Comparison of ENCODE assay signal across 9 cellular contexts in genomic region chr1:41122851-41123518, GRCh38.
DNase-seq lines count a peak whose midpoint lies in the region; TF ChIP-seq lines count a peak whose summit lies in the region.
"Had no signal": no experiment of that assay in that cellular context is flagged by ENCODE, and none has a peak within 500 bp of the region (broad histone marks: within the 10 kb centered on the region; RNA-seq: fewer than 3 reads in every experiment).

No MANE protein-coding gene starts in this region.

- no peak overlapping the region for H3K4me3 ChIP-seq in BJ (ENCODE audit: low read depth, low read length)

- TF ChIP-seq CTCF in BJ (IDR thresholded peaks at IDR 0.05; ENCODE audit: insufficient read depth, low read depth, low read length) (peak; percentile 65), nephron (IDR thresholded peaks at IDR 0.05; ENCODE audit: unreplicated experiment in 3 of 3) (peak; percentile 34 to 56 (median 42))

- no peaks in the 10 kb centered on the region for H3K27me3 Mint-ChIP-seq in nephron (ENCODE audit: low read depth)

- no peaks in the 10 kb centered on the region for H3K36me3 ChIP-seq in BJ (ENCODE audit: control insufficient read depth, insufficient read depth, low read length)

- no peak overlapping the region for H3K4me3 Mint-ChIP-seq in nephron

- H3K27ac Mint-ChIP-seq in nephron = peak overlapping the region; percentile 10 to 57 (median 31)

- peaks cover 8% of the 10 kb centered on the region for H3K4me1 Mint-ChIP-seq in nephron

- peaks cover 24% of the 10 kb centered on the region for H3K36me3 Mint-ChIP-seq in nephron (ENCODE audit: low read depth)

- CTCF ChIA-PET in BJ (lab: Yijun Ruan, JAX) = interaction anchor here (0.6 to 2.0 kb wide), 18 partner anchors 10 to 201 kb away, joined by 3 to 10 read pairs (median 4); partner anchors contain the start of gene SLFNL1

- no peaks in the 10 kb centered on the region for H3K9me3 Mint-ChIP-seq in nephron

- H3K27me3 ChIP-seq in BJ (ENCODE audit: control insufficient read depth, insufficient read depth, low read length) = no peaks in the 10 kb centered on the region

- no peak for DNase-seq in BJ (ENCODE audit: low read depth)
- DNase-seq in H4 (ENCODE audit: low spot score) = peak; percentile 66
- peak; percentile 46 for DNase-seq in OCI-M1 (lab: John Stamatoyannopoulos, UW)
- DNase-seq in dedifferentiated amniotic fluid mesenchymal stem cell (ENCODE audit: extremely low spot score) = peak; percentile 70
- no peak for DNase-seq in KG1 (lab: John Stamatoyannopoulos, UW)
- DNase-seq in inferior parietal cortex (ENCODE audit: extremely low spot score) = no peak
- no peak for DNase-seq in NCI-H187 (lab: John Stamatoyannopoulos, UW)
- DNase-seq: left cardiac atrium had no signal

- POLR2A ChIA-PET in BJ (lab: Charles Lee) = no interaction called here

Comparison
In these comparisons a context has a peak if more than half of its experiments do, and no peak if none do; other contexts are left out.
1. DNase-seq: peak in H4 (single experiment), OCI-M1 (single experiment) and dedifferentiated amniotic fluid mesenchymal stem cell (single experiment); none in BJ (single experiment), KG1 (single experiment), inferior parietal cortex (single experiment) and NCI-H187 (0 of 2).